In genomic region chr3:16824085-16824696, GRCh38 we compare ENCODE assay signal across 8 cellular contexts.
DNase-seq lines count a peak whose midpoint lies in the region; ATAC-seq and TF ChIP-seq lines count a peak whose summit lies in the region.
"Had no signal": no experiment of that assay in that cellular context is flagged by ENCODE, and none has a peak within 500 bp of the region (broad histone marks: within the 10 kb centered on the region; RNA-seq: fewer than 3 reads in every experiment).

No MANE protein-coding gene starts in this region.

- DNase-seq in germinal center (ENCODE audit: low spot score) (peak; percentile 22), GDM1 (lab: John Stamatoyannopoulos, UW) (no peak), T-helper 9 cell (no peak), gastrocnemius medialis (no peak)
- DNase-seq: NCI-H2081 had no signal

- in situ Hi-C loops in gastrocnemius medialis (cut with MboI; ENCODE audit: low sequenced_read_pairs in 4 of 4), result loop anchor here in 1 of 4 donors (25.0 kb wide), 1 partner anchor 588 kb away; no protein-coding TSS in a partner anchor

- no peaks in the 10 kb centered on the region for H3K36me3 ChIP-seq in gastrocnemius medialis

- no peaks in the 10 kb centered on the region for H3K27me3 ChIP-seq in gastrocnemius medialis

- no peaks in the 10 kb centered on the region for H3K9me3 ChIP-seq in gastrocnemius medialis

- no peak overlapping the region for H3K4me3 ChIP-seq in gastrocnemius medialis

- TF ChIP-seq CTCF in gastrocnemius medialis (IDR thresholded peaks at IDR 0.05 in 4 of 5, conservative IDR thresholded peaks at IDR 0.05 in 1 of 5), result no peak

- ATAC-seq in GM18870 (IDR thresholded peaks at IDR 0.05; ENCODE audit: unreplicated experiment) (peak; percentile 79), GM21619 (IDR thresholded peaks at IDR 0.05; ENCODE audit: unreplicated experiment) (peak; percentile 80), HG03521 (IDR thresholded peaks at IDR 0.05; ENCODE audit: unreplicated experiment) (peak; percentile 58), gastrocnemius medialis (no peak)

- TF ChIP-seq POLR2A in gastrocnemius medialis (IDR thresholded peaks at IDR 0.05), result no peak

- H3K27ac ChIP-seq in gastrocnemius medialis, result no peak overlapping the region

- intact Hi-C loops in gastrocnemius medialis (cut with DNase I; ENCODE audit: low total_unique reads), result no loop called here

- no peaks in the 10 kb centered on the region for H3K4me1 ChIP-seq in gastrocnemius medialis

Comparison
In these comparisons a context has a peak if more than half of its experiments do, and no peak if none do; other contexts are left out.
1. ATAC-seq: peak in GM18870 (single experiment), GM21619 (single experiment) and HG03521 (single experiment); none in gastrocnemius medialis (0 of 2).